Comparison of ENCODE assay signal across 2 cellular contexts in genomic region chr3:19885468-19885867, GRCh38.
TF ChIP-seq lines count a peak whose summit lies in the region.

No MANE protein-coding gene starts in this region.

TF ChIP-seq in GM12878, 131 proteins besides CTCF, POLR2A, EP300 and RAD21 (continued from another document):
- TF ChIP-seq SMC3 (IDR thresholded peaks at IDR 0.05; ENCODE audit: borderline replicate concordance, low read length) = peak; percentile 48; the same call in 1 of the 2 replicates
- no peak for TF ChIP-seq STAT3 (IDR thresholded peaks at IDR 0.05; ENCODE audit: low read depth, low read length)

TF ChIP-seq in HepG2, 621 proteins besides CTCF, POLR2A, EP300 and RAD21 (continued from another document):
- TF ChIP-seq KDM5B (CRISPR knock-in tag; IDR thresholded peaks at IDR 0.05; ENCODE audit: borderline replicate concordance) = no peak
- no peak for TF ChIP-seq EHMT2 (IDR thresholded peaks at IDR 0.05; ENCODE audit: borderline replicate concordance, low read depth, low read length)
- no peak for TF ChIP-seq ZNF282 (IDR thresholded peaks at IDR 0.05; ENCODE audit: partially characterized antibody)
- TF ChIP-seq PRDM15 (CRISPR knock-in tag; IDR thresholded peaks at IDR 0.05) = no peak
- no peak for TF ChIP-seq JARID2 (CRISPR knock-in tag; IDR thresholded peaks at IDR 0.05; ENCODE audit: insufficient replicate concordance)
- TF ChIP-seq ZNF646 (CRISPR knock-in tag; IDR thresholded peaks at IDR 0.05) = no peak
- TF ChIP-seq STAG1 (CRISPR knock-in tag; IDR thresholded peaks at IDR 0.05) = peak; percentile 57
- TF ChIP-seq SMC3 (IDR thresholded peaks at IDR 0.05; ENCODE audit: low read length) = peak; percentile 22; the same call in 1 of the 2 replicates
